Comparison of ENCODE assay signal across 9 cellular contexts in genomic region chr11:128492461-128492860, GRCh38.
DNase-seq lines count a peak whose midpoint lies in the region; ATAC-seq and TF ChIP-seq lines count a peak whose summit lies in the region.
"Had no signal": no experiment of that assay in that cellular context is flagged by ENCODE, and none has a peak within 500 bp of the region (broad histone marks: within the 10 kb centered on the region; RNA-seq: fewer than 3 reads in every experiment).

No MANE protein-coding gene starts in this region.

- DNase-seq in activated T-cell treated with anti-CD3 and anti-CD28 coated beads, Interleukin-2, amount 50 U/mL, for 72 hours, result no peak
- no peak for DNase-seq in activated T-cell treated with anti-CD3 and anti-CD28 coated beads, Interleukin-2, amount 50 U/mL, for 1 hour
- DNase-seq in T-helper 17 cell (no peak), thyroid gland (no peak), posterior vena cava (ENCODE audit: low spot score) (no peak)
- DNase-seq: OCI-M1 had no signal

- TF ChIP-seq CTCF in gastroesophageal sphincter (IDR thresholded peaks at IDR 0.05) (no peak), thyroid gland (IDR thresholded peaks at IDR 0.05) (no peak)

- H3K27ac ChIP-seq in gastroesophageal sphincter (peak overlapping the region in 3 of 4 donors; percentile 58 to 70 (median 63)), thyroid gland (peak overlapping the region in 2 of 3 donors; percentile 45 to 52)

- H3K9me3 ChIP-seq in T-helper 17 cell (ENCODE audit: control insufficient read depth, low read length, poor library complexity, severe bottlenecking) (no peaks in the 10 kb centered on the region), gastroesophageal sphincter (no peaks in the 10 kb centered on the region), thyroid gland (no peaks in the 10 kb centered on the region)

- H3K4me3 ChIP-seq in gastroesophageal sphincter (no peak overlapping the region), thyroid gland (replicated peaks in 1 of 3) (no peak overlapping the region)

- H3K4me3 Mint-ChIP-seq in activated T-cell treated with anti-CD3 and anti-CD28 coated beads, Interleukin-2, amount 50 U/mL, for 72 hours, result peak overlapping the region; percentile 82 to 97
- peak overlapping the region; percentile 87 for H3K4me3 Mint-ChIP-seq in T-helper 17 cell

- H3K27me3 Mint-ChIP-seq in activated T-cell treated with anti-CD3 and anti-CD28 coated beads, Interleukin-2, amount 50 U/mL, for 72 hours (ENCODE audit: low read depth), result no peaks in the 10 kb centered on the region
- no peaks in the 10 kb centered on the region for H3K27me3 Mint-ChIP-seq in T-helper 17 cell

- WGBS in gastroesophageal sphincter (ENCODE audit: low coverage in 1 of 2), 2 donors, result 78% methylated on average over 2 of the region's 2 CpGs; no CpG with 5 or more reads in 1 of the 2 donors
- WGBS in thyroid gland, 2 donors, result 65 to 82% methylated on average over 2 of the region's 2 CpGs

- no peak for TF ChIP-seq EP300 in gastroesophageal sphincter (IDR thresholded peaks at IDR 0.05)

- no peaks in the 10 kb centered on the region for H3K9me3 Mint-ChIP-seq in activated T-cell treated with anti-CD3 and anti-CD28 coated beads, Interleukin-2, amount 50 U/mL, for 72 hours

- no peak for ATAC-seq in activated T-cell treated with anti-CD3 and anti-CD28 coated beads, Interleukin-2, amount 50 U/mL, for 72 hours (replicated peaks in 1 of 2)
- ATAC-seq in T-helper 17 cell (no peak), gastroesophageal sphincter (peak; percentile 15), HG02840 (IDR thresholded peaks at IDR 0.05; ENCODE audit: low FRiP score, unreplicated experiment) (no peak), GM18861 (IDR thresholded peaks at IDR 0.05; ENCODE audit: unreplicated experiment) (no peak)

- intact Hi-C loops in thyroid gland (cut with DNase I) (no loop called here), posterior vena cava (cut with DNase I) (no loop called here)

- H3K27ac Mint-ChIP-seq in activated T-cell treated with anti-CD3 and anti-CD28 coated beads, Interleukin-2, amount 50 U/mL, for 72 hours, result peak overlapping the region; percentile 100
- peak overlapping the region; percentile 100 for H3K27ac Mint-ChIP-seq in T-helper 17 cell

- peaks cover 100% of the 10 kb centered on the region for H3K4me1 Mint-ChIP-seq in activated T-cell treated with anti-CD3 and anti-CD28 coated beads, Interleukin-2, amount 50 U/mL, for 72 hours (ENCODE audit: low read depth)
- H3K4me1 Mint-ChIP-seq in T-helper 17 cell, result peaks cover 79% of the 10 kb centered on the region

- TF ChIP-seq POLR2A in gastroesophageal sphincter (IDR thresholded peaks at IDR 0.05) (no peak), thyroid gland (IDR thresholded peaks at IDR 0.05) (no peak)

- H3K4me1 ChIP-seq in gastroesophageal sphincter (peaks cover 5 to 86% (median 35%) of the 10 kb centered on the region in 3 donors), thyroid gland (peaks cover 31 to 49% of the 10 kb centered on the region in 2 donors)

- H3K36me3 Mint-ChIP-seq in activated T-cell treated with anti-CD3 and anti-CD28 coated beads, Interleukin-2, amount 50 U/mL, for 72 hours (ENCODE audit: insufficient read depth in 2 of 2), result peaks cover 36 to 86% of the 10 kb centered on the region in 2 donors
- peaks cover 22% of the 10 kb centered on the region for H3K36me3 Mint-ChIP-seq in T-helper 17 cell (ENCODE audit: low read depth)

- H3K36me3 ChIP-seq in gastroesophageal sphincter, result peaks cover 0 to 29% of the 10 kb centered on the region in 2 donors
- H3K36me3 ChIP-seq in thyroid gland, result peaks cover 8 to 28% of the 10 kb centered on the region in 2 donors

- H3K27me3 ChIP-seq in gastroesophageal sphincter (no peaks in the 10 kb centered on the region), thyroid gland (no peaks in the 10 kb centered on the region)
